Comparison of ENCODE assay signal across 2 cellular contexts in the genomic region with DNA sequence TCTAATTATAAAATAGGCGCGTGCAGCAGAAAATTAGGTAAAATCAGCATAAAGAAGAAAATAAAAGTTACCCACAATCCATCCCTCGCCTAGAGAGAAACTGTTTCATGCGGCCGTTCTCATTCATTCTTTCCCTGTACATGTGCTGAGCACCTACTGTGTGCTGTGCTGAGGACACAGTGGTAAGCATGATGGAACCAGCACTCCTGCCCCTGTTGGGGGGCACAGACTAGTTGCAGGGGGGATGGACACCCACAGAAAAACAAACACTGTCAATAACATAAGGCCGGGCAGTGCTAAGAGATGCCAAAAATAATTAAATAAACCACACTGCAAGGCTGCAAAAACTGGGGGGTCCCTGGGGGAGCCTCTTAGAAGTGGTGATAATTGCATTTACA.
TF ChIP-seq lines count a peak whose summit lies in the region.

No MANE protein-coding gene starts in this region.

TF ChIP-seq in HepG2, 621 proteins besides CTCF, POLR2A, EP300 and RAD21:
- no peak for TF ChIP-seq FOXC1 (CRISPR knock-in tag; IDR thresholded peaks at IDR 0.05; ENCODE audit: borderline replicate concordance)
- TF ChIP-seq ZNF567 (CRISPR knock-in tag; IDR thresholded peaks at IDR 0.05; ENCODE audit: borderline replicate concordance): no peak
- TF ChIP-seq ZNF75D (CRISPR knock-in tag; IDR thresholded peaks at IDR 0.05; ENCODE audit: borderline replicate concordance): no peak
- TF ChIP-seq ZKSCAN1 (IDR thresholded peaks at IDR 0.05; ENCODE audit: low read length): peak; percentile 27; the same call in 1 of the 2 replicates

TF ChIP-seq in K562, 482 proteins besides CTCF, POLR2A, EP300 and RAD21:
- TF ChIP-seq ZNF212 (CRISPR knock-in tag; IDR thresholded peaks at IDR 0.05): no peak
- TF ChIP-seq ZKSCAN1 (IDR thresholded peaks at IDR 0.05; ENCODE audit: low read depth, low read length): peak; percentile 65; the same call in 1 of the 2 replicates
